In genomic region chrX:148501121-148502066, GRCh38 we compare ENCODE assay signal across 8 cellular contexts.
DNase-seq lines count a peak whose midpoint lies in the region; ATAC-seq lines count a peak whose summit lies in the region.

No MANE protein-coding gene starts in this region.

- no peaks in the 10 kb centered on the region for H3K9me3 ChIP-seq in iPS DF 6.9 (ENCODE audit: control insufficient read depth, insufficient read depth, low read length)

- WGBS in iPS DF 6.9 (ENCODE audit: insufficient coverage, insufficient read length): no CpG with 5 or more reads among the region's 60 CpGs

- no peak overlapping the region for H3K27ac ChIP-seq in iPS DF 6.9 (ENCODE audit: low read length)

- no peaks in the 10 kb centered on the region; the same call in 1 of the 2 replicates for H3K4me1 ChIP-seq in iPS DF 6.9 (ENCODE audit: control insufficient read depth, insufficient read depth, low read length)

- no peaks in the 10 kb centered on the region; the same call in none of the 2 replicates for H3K27me3 ChIP-seq in iPS DF 6.9 (ENCODE audit: control insufficient read depth, insufficient read depth, low read length)

- ATAC-seq in HG03571 (IDR thresholded peaks at IDR 0.05; ENCODE audit: unreplicated experiment): peak; percentile 19

- no peaks in the 10 kb centered on the region for H3K36me3 ChIP-seq in iPS DF 6.9 (ENCODE audit: control insufficient read depth, insufficient read depth, low read length)

- H3K4me3 ChIP-seq in GM08714 (ENCODE audit: low read length) (peak overlapping the region; percentile 73), iPS DF 6.9 (ENCODE audit: low read length) (peak overlapping the region; percentile 66; the same call in 1 of the 2 replicates)

- DNase-seq in activated T-helper 9 cell treated with anti-CD3 and anti-CD28 coated beads, Interleukin-2, amount 50 U/mL, for 16 hours (ENCODE audit: low read depth): peak; percentile 1
- DNase-seq in iPS DF 6.9 (ENCODE audit: low read depth, low spot score) (no peak), NCI-H2029 treated with DMSO at 0.1 percent for 48 hours (lab: John Stamatoyannopoulos, UW) (no peak), NCI-H2196 treated with DMSO at 0.1 percent for 48 hours (lab: John Stamatoyannopoulos, UW; ENCODE audit: unreplicated experiment) (no peak), glomerular visceral epithelial cell (ENCODE audit: extremely low spot score) (no peak)
- peak; percentile 13 for DNase-seq in stimulated activated CD4-positive, alpha-beta T cell treated with anti-CD3 and anti-CD28 coated beads, Interleukin-4, amount 100 ng/mL, for 1 hour

Comparison
In these comparisons a context has a peak if more than half of its experiments do, and no peak if none do; other contexts are left out.
1. DNase-seq: peak in activated T-helper 9 cell treated with anti-CD3 and anti-CD28 coated beads, Interleukin-2, amount 50 U/mL, for 16 hours (single experiment) and stimulated activated CD4-positive, alpha-beta T cell treated with anti-CD3 and anti-CD28 coated beads, Interleukin-4, amount 100 ng/mL, for 1 hour (single experiment); none in iPS DF 6.9 (single experiment), NCI-H2029 treated with DMSO at 0.1 percent for 48 hours (single experiment), NCI-H2196 treated with DMSO at 0.1 percent for 48 hours (single experiment) and glomerular visceral epithelial cell (single experiment).